Comparison of ENCODE assay signal across 8 cellular contexts in genomic region chrX:154002215-154002719, GRCh38. TPM values are rescaled to one million over a fixed set of nuclear protein-coding genes. Genes with fewer than 3 reads are reported as not detected.
DNase-seq lines count a peak whose midpoint lies in the region; ATAC-seq and TF ChIP-seq lines count a peak whose summit lies in the region.

No MANE protein-coding gene starts in this region.

- peaks cover 0 to 53% (median 0%) of the 10 kb centered on the region in 3 donors for H3K27me3 Mint-ChIP-seq in CD14-positive monocyte (ENCODE audit: low read depth in 3 of 3)
- H3K27me3 Mint-ChIP-seq in activated T-cell treated with anti-CD3 and anti-CD28 coated beads, Interleukin-2, amount 50 U/mL, for 4 hours (ENCODE audit: low read depth), result no peaks in the 10 kb centered on the region

- no peak for TF ChIP-seq POLR2A in spleen (IDR thresholded peaks at IDR 0.05)

- WGBS in heart right ventricle, 2 donors, result 86 to 93% methylated on average over 17 of the region's 17 CpGs
- WGBS in spleen, 5 donors, result 12 to 70% (median 24%) methylated on average over 15 to 17 of the region's 17 CpGs

- TF ChIP-seq CTCF in CD14-positive monocyte (IDR thresholded peaks at IDR 0.05) (no peak), heart right ventricle (IDR thresholded peaks at IDR 0.05) (no peak), spleen (IDR thresholded peaks at IDR 0.05 in 8 of 11, conservative IDR thresholded peaks at IDR 0.05 in 3 of 11) (no peak)

- peaks cover 0 to 25% (median 0%) of the 10 kb centered on the region in 9 donors for H3K4me1 ChIP-seq in heart right ventricle
- H3K4me1 ChIP-seq in spleen, result peaks cover 0 to 59% (median 8%) of the 10 kb centered on the region in 6 donors

- ATAC-seq in GM21390 (IDR thresholded peaks at IDR 0.05; ENCODE audit: unreplicated experiment), result peak; percentile 44
- ATAC-seq in activated T-cell treated with anti-CD3 and anti-CD28 coated beads, Interleukin-2, amount 50 U/mL, for 4 hours, result peak; percentile 78 to 80
- peak; percentile 35 to 74 (median 52) for ATAC-seq in heart right ventricle

- H3K36me3 ChIP-seq in heart right ventricle, result no peaks in the 10 kb centered on the region
- H3K36me3 ChIP-seq in spleen, result peaks cover 0 to 4% (median 0%) of the 10 kb centered on the region in 6 donors
- H3K36me3 ChIP-seq in H7 (replicated peaks; ENCODE audit: control insufficient read depth, insufficient read depth, low read length), result no peaks in the 10 kb centered on the region

- no peaks in the 10 kb centered on the region for H3K9me3 ChIP-seq in heart right ventricle
- H3K9me3 ChIP-seq in spleen, result no peaks in the 10 kb centered on the region

- H3K27ac Mint-ChIP-seq in CD14-positive monocyte, result peak overlapping the region; percentile 93 to 97 (median 95)

- peaks cover 40% of the 10 kb centered on the region for H3K4me1 Mint-ChIP-seq in CD14-positive monocyte
- peaks cover 15% of the 10 kb centered on the region for H3K4me1 Mint-ChIP-seq in activated T-cell treated with anti-CD3 and anti-CD28 coated beads, Interleukin-2, amount 50 U/mL, for 4 hours (ENCODE audit: low read depth)

- peaks cover 10 to 12% of the 10 kb centered on the region in 2 donors for H3K36me3 Mint-ChIP-seq in CD14-positive monocyte
- H3K36me3 Mint-ChIP-seq in activated T-cell treated with anti-CD3 and anti-CD28 coated beads, Interleukin-2, amount 50 U/mL, for 4 hours (ENCODE audit: insufficient read depth), result peaks cover 1% of the 10 kb centered on the region

- intact Hi-C loops in CD14-positive monocyte (cut with micrococcal nuclease) (no loop called here), heart right ventricle (cut with DNase I) (no loop called here), spleen (cut with DNase I; ENCODE audit: low total_unique reads) (no loop called here)

- DNase-seq in CD14-positive monocyte (ENCODE audit: low spot score) (peak; percentile 81), NCI-H2107 (lab: John Stamatoyannopoulos, UW) (peak; percentile 67), heart right ventricle (no peak), spleen (peak; percentile 91), H7 (no peak)
- DNase-seq in activated T-cell treated with anti-CD3 and anti-CD28 coated beads, Interleukin-2, amount 50 U/mL, for 4 hours, result no peak
- no peak for DNase-seq in effector CD4-positive, alpha-beta T cell

- H3K27me3 ChIP-seq in heart right ventricle (peaks cover 0 to 72% (median 0%) of the 10 kb centered on the region in 7 donors), spleen (replicated peaks in 1 of 7) (peaks cover 0 to 12% (median 0%) of the 10 kb centered on the region in 7 donors), H7 (ENCODE audit: control insufficient read depth, insufficient read depth, low read length) (no peaks in the 10 kb centered on the region)

- H3K4me3 Mint-ChIP-seq in CD14-positive monocyte, result peak overlapping the region; percentile 66 to 88
- peak overlapping the region; percentile 59 for H3K4me3 Mint-ChIP-seq in activated T-cell treated with anti-CD3 and anti-CD28 coated beads, Interleukin-2, amount 50 U/mL, for 4 hours

- H3K9me3 Mint-ChIP-seq in CD14-positive monocyte, result peaks cover 0 to 9% (median 0%) of the 10 kb centered on the region in 7 donors
- no peaks in the 10 kb centered on the region for H3K9me3 Mint-ChIP-seq in activated T-cell treated with anti-CD3 and anti-CD28 coated beads, Interleukin-2, amount 50 U/mL, for 4 hours

- H3K27ac ChIP-seq in heart right ventricle, result peak overlapping the region in 2 of 10 donors; percentile 40 to 67
- H3K27ac ChIP-seq in spleen, result peak overlapping the region in 7 of 8 donors; percentile 67 to 89 (median 83)

- H3K4me3 ChIP-seq in heart right ventricle (peak overlapping the region in 1 of 10 donors; percentile 23), spleen (peak overlapping the region in 1 of 8 donors; percentile 52), H7 (ENCODE audit: insufficient read depth, low read depth, low read length) (no peak overlapping the region)

RNA-seq across cellular contexts. Expression of gene IRAK1, which starts 17.4 kb away (rescaled TPM):
- polyA plus RNA-seq in CD14-positive monocyte (10 to 100 TPM; 47.8 to 49.5 TPM), heart right ventricle (10 to 100 TPM; 26.4 to 58.7 TPM), spleen (10 to 100 TPM; 46.4 to 85.2 (median 55.2) TPM)
- 100 to 1,000 TPM; 258 to 273 (median 272) TPM for total RNA-seq in activated T-cell treated with anti-CD3 and anti-CD28 coated beads, Interleukin-2, amount 50 U/mL, for 4 hours
- total RNA-seq in heart right ventricle (10 to 100 TPM; 18.2 to 59.0 (median 27.1) TPM), spleen (100 to 1,000 TPM in 2 of 7 donors, 10 to 100 TPM in 5; 86.2 to 118 (median 91.1) TPM)
- 34.4 and 44.6 TPM in 2 replicates for total RNA-seq in H7 (2014; rRNA removed; shearing (Covaris generic))

RNA-seq across cellular contexts. Expression of gene TMEM187, which starts 29.7 kb away (rescaled TPM):
- 1 to 10 TPM; 2.8 to 4.9 TPM for polyA plus RNA-seq in CD14-positive monocyte
- total RNA-seq in activated T-cell treated with anti-CD3 and anti-CD28 coated beads, Interleukin-2, amount 50 U/mL, for 4 hours, result 1 to 10 TPM; 2.0 to 2.7 (median 2.3) TPM
- total RNA-seq in heart right ventricle, result 10 to 100 TPM in 3 of 10 donors, 1 to 10 TPM in 7; 4.8 to 13.2 (median 8.0) TPM
- polyA plus RNA-seq in heart right ventricle, result 1 to 10 TPM; 3.4 to 7.2 TPM
- total RNA-seq in spleen, result 10 to 100 TPM in 1 of 7 donors, 1 to 10 TPM in 6; 2.0 to 12.2 (median 6.2) TPM
- polyA plus RNA-seq in spleen, result 1 to 10 TPM; 3.3 to 7.4 (median 4.9) TPM
- 8.8 and 9.5 TPM in 2 replicates for total RNA-seq in H7 (2014; rRNA removed; shearing (Covaris generic))

RNA-seq across cellular contexts. Expression of gene HCFC1, which starts 30.6 kb away (rescaled TPM):
- polyA plus RNA-seq in CD14-positive monocyte (1 to 10 TPM; 1.9 to 3.8 TPM), heart right ventricle (10 to 100 TPM; 12.3 to 13.9 TPM), spleen (10 to 100 TPM in 2 of 3 donors, 1 to 10 TPM in 1; 9.5 to 22.7 (median 11.4) TPM)
- total RNA-seq in activated T-cell treated with anti-CD3 and anti-CD28 coated beads, Interleukin-2, amount 50 U/mL, for 4 hours, result 100 to 1,000 TPM; 140 to 162 (median 150) TPM
- total RNA-seq in heart right ventricle (10 to 100 TPM; 26.5 to 41.6 (median 31.7) TPM), spleen (10 to 100 TPM; 50.6 to 86.5 (median 62.1) TPM)
- 64.9 and 70.0 TPM in 2 replicates for total RNA-seq in H7 (2014; rRNA removed; shearing (Covaris generic))

RNA-seq across cellular contexts. Expression of gene RENBP, which starts 57.8 kb away (rescaled TPM):
- polyA plus RNA-seq in CD14-positive monocyte (1 to 10 TPM; 2.7 to 3.8 TPM), heart right ventricle (10 to 100 TPM in 1 of 2 donors, 1 to 10 TPM in 1; 6.0 to 16.6 TPM), spleen (10 to 100 TPM; 44.3 to 91.3 (median 47.9) TPM)
- 10 to 100 TPM in 1 of 3 donors, 1 to 10 TPM in 2; 6.9 to 10.4 (median 8.6) TPM for total RNA-seq in activated T-cell treated with anti-CD3 and anti-CD28 coated beads, Interleukin-2, amount 50 U/mL, for 4 hours
- total RNA-seq in heart right ventricle (10 to 100 TPM in 4 of 10 donors, 1 to 10 TPM in 6; 7.0 to 17.0 (median 9.6) TPM), spleen (100 to 1,000 TPM in 1 of 7 donors, 10 to 100 TPM in 6; 42.0 to 105 (median 63.6) TPM)
- 17.9 and 18.3 TPM in 2 replicates for total RNA-seq in H7 (2014; rRNA removed; shearing (Covaris generic))

Comparison
In these comparisons a context has a peak if more than half of its experiments do, and no peak if none do; other contexts are left out.
1. DNase-seq: peak in CD14-positive monocyte (single experiment), NCI-H2107 (single experiment) and spleen (single experiment); none in activated T-cell treated with anti-CD3 and anti-CD28 coated beads, Interleukin-2, amount 50 U/mL, for 4 hours (single experiment), heart right ventricle (0 of 2), effector CD4-positive, alpha-beta T cell (single experiment) and H7 (single experiment).
2. Peak in every context shown above with its lines, with median percentiles within 50 percentile points of each other: ATAC-seq.